Comparison of ENCODE assay signal across 9 cellular contexts in the genomic region with DNA sequence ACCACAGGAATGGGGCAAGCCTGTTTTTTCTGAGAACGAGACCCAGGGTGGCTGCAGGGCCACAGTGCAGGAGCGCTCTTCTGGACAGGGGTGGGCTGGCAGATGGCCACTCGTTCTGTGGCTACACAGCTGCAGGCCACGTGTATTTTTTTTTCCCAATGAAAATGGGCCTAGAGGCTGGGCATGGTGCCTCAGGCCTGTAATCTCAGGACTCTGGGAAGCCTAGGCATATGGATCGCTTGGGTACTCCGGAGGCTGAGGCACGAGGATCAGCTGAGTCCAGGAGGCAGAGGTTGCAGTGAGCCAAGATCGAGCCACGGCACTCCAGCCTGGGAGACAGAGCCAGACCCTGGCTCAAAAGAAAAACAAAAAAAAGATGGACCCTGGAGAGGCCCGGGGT. TPM values are rescaled to one million over a fixed set of nuclear protein-coding genes. Genes with fewer than 3 reads are reported as not detected.
DNase-seq lines count a peak whose midpoint lies in the region; ATAC-seq and TF ChIP-seq lines count a peak whose summit lies in the region.
"Had no signal": no experiment of that assay in that cellular context is flagged by ENCODE, and none has a peak within 500 bp of the region (broad histone marks: within the 10 kb centered on the region; RNA-seq: fewer than 3 reads in every experiment).

No MANE protein-coding gene starts in this region.

- DNase-seq in CD4-positive, alpha-beta memory T cell, result no peak
- DNase-seq in neural progenitor cell (ENCODE audit: low spot score), result no peak
- no peak for DNase-seq in cerebellar cortex (ENCODE audit: low spot score)
- DNase-seq in HuH-7.5 (ENCODE audit: low spot score), result no peak
- no peak for DNase-seq in HPDE6-E6E7 (ENCODE audit: extremely low spot score)

- peaks cover 10 to 51% (median 19%) of the 10 kb centered on the region in 4 donors for H3K4me1 Mint-ChIP-seq in CD4-positive, alpha-beta memory T cell
- peaks cover 17% of the 10 kb centered on the region for H3K4me1 Mint-ChIP-seq in dendritic cell treated with granulocyte-macrophage colony-stimulating factor and Interleukin-4, amounts not matched to agents 40 ng/mL and 50 ng/mL, for 4 days (ENCODE audit: low read depth)
- H3K4me1 Mint-ChIP-seq in neural progenitor cell, result peaks cover 9% of the 10 kb centered on the region

- H3K4me2 ChIP-seq in neural progenitor cell, result peak overlapping the region; percentile 87

- no peak overlapping the region for H2AFZ ChIP-seq in neural progenitor cell (replicated peaks)

- H3K9ac ChIP-seq in neural progenitor cell, result peak overlapping the region; percentile 27

- no peaks in the 10 kb centered on the region for H3K27me3 Mint-ChIP-seq in CD4-positive, alpha-beta memory T cell
- no peaks in the 10 kb centered on the region for H3K27me3 Mint-ChIP-seq in dendritic cell treated with granulocyte-macrophage colony-stimulating factor and Interleukin-4, amounts not matched to agents 40 ng/mL and 50 ng/mL, for 4 days
- peaks cover 8% of the 10 kb centered on the region for H3K27me3 Mint-ChIP-seq in neural progenitor cell (ENCODE audit: insufficient read depth, low read depth)

- no peaks in the 10 kb centered on the region for H3K27me3 ChIP-seq in CD4-positive, alpha-beta memory T cell (ENCODE audit: insufficient read depth, low read length)
- no peaks in the 10 kb centered on the region for H3K27me3 ChIP-seq in neural progenitor cell

- intact Hi-C loops in CD4-positive, alpha-beta memory T cell (cut with micrococcal nuclease), result loop anchor here (1.0 kb wide), 1 partner anchor 13 kb away; a partner anchor contains a TSS
- intact Hi-C loops in dendritic cell treated with granulocyte-macrophage colony-stimulating factor and Interleukin-4, amounts not matched to agents 40 ng/mL and 50 ng/mL, for 4 days (cut with micrococcal nuclease), result loop anchor here (10.0 kb wide), 1 partner anchor 93 kb away; no protein-coding TSS in a partner anchor

- H3K27ac ChIP-seq in CD4-positive, alpha-beta memory T cell (ENCODE audit: low read depth, low read length), result no peak overlapping the region
- H3K27ac ChIP-seq in neural progenitor cell, result peak overlapping the region; percentile 66

- H3K9me3 Mint-ChIP-seq in CD4-positive, alpha-beta memory T cell, result peaks cover 0 to 2% (median 0%) of the 10 kb centered on the region in 8 donors
- no peaks in the 10 kb centered on the region for H3K9me3 Mint-ChIP-seq in dendritic cell treated with granulocyte-macrophage colony-stimulating factor and Interleukin-4, amounts not matched to agents 40 ng/mL and 50 ng/mL, for 4 days
- no peaks in the 10 kb centered on the region for H3K9me3 Mint-ChIP-seq in neural progenitor cell

- H3K4me1 ChIP-seq in CD4-positive, alpha-beta memory T cell (ENCODE audit: insufficient read depth, low read length), result peaks cover 21% of the 10 kb centered on the region
- H3K4me1 ChIP-seq in neural progenitor cell, result peaks cover 3% of the 10 kb centered on the region

- H3K9me3 ChIP-seq in CD4-positive, alpha-beta memory T cell (ENCODE audit: control insufficient read depth in 1 of 2, low read length in 2 of 2), result no peaks in the 10 kb centered on the region
- no peaks in the 10 kb centered on the region for H3K9me3 ChIP-seq in neural progenitor cell (ENCODE audit: low read depth)

- H3K27ac Mint-ChIP-seq in CD4-positive, alpha-beta memory T cell, result peak overlapping the region in 5 of 7 donors; percentile 29 to 77 (median 73)
- H3K27ac Mint-ChIP-seq in dendritic cell treated with granulocyte-macrophage colony-stimulating factor and Interleukin-4, amounts not matched to agents 40 ng/mL and 50 ng/mL, for 4 days, result peak overlapping the region; percentile 65
- H3K27ac Mint-ChIP-seq in neural progenitor cell, result peak overlapping the region; percentile 94

- no peak for TF ChIP-seq CTCF in neural progenitor cell (IDR thresholded peaks at IDR 0.05)

- POLR2A ChIA-PET in CD4-positive, alpha-beta memory T cell (lab: Charles Lee; ENCODE audit: partially characterized antibody), result interaction anchor here (0.6 to 3.0 kb wide), 5 partner anchors 14 to 99 kb away, joined by 3 to 15 read pairs (median 4); a partner anchor contains a TSS

- peaks cover 41% of the 10 kb centered on the region for H4K20me1 ChIP-seq in neural progenitor cell (ENCODE audit: low read depth)

- H3K4me3 Mint-ChIP-seq in CD4-positive, alpha-beta memory T cell, result peak overlapping the region in 7 of 8 donors; percentile 39 to 74 (median 57)
- peak overlapping the region; percentile 93 for H3K4me3 Mint-ChIP-seq in dendritic cell treated with granulocyte-macrophage colony-stimulating factor and Interleukin-4, amounts not matched to agents 40 ng/mL and 50 ng/mL, for 4 days
- H3K4me3 Mint-ChIP-seq in neural progenitor cell, result peak overlapping the region; percentile 85

- H3K79me2 ChIP-seq in neural progenitor cell (ENCODE audit: low read depth), result peaks cover 45% of the 10 kb centered on the region

- ATAC-seq in HG03342 (IDR thresholded peaks at IDR 0.05; ENCODE audit: unreplicated experiment) (peak; percentile 12), HG02938 (IDR thresholded peaks at IDR 0.05; ENCODE audit: unreplicated experiment) (no peak)

- CTCF ChIA-PET in CD4-positive, alpha-beta memory T cell (lab: Charles Lee; ENCODE audit: partially characterized antibody), result no interaction called here

- H3K36me3 ChIP-seq in CD4-positive, alpha-beta memory T cell (ENCODE audit: insufficient read depth, low read length), result peaks cover 6% of the 10 kb centered on the region
- no peaks in the 10 kb centered on the region for H3K36me3 ChIP-seq in neural progenitor cell

- no peak overlapping the region for H3K4me3 ChIP-seq in CD4-positive, alpha-beta memory T cell (ENCODE audit: low read length in 2 of 2)
- peak overlapping the region; percentile 72 for H3K4me3 ChIP-seq in neural progenitor cell

- peaks cover 5 to 29% of the 10 kb centered on the region in 2 donors for H3K36me3 Mint-ChIP-seq in CD4-positive, alpha-beta memory T cell
- H3K36me3 Mint-ChIP-seq in dendritic cell treated with granulocyte-macrophage colony-stimulating factor and Interleukin-4, amounts not matched to agents 40 ng/mL and 50 ng/mL, for 4 days (ENCODE audit: low read depth), result peaks cover 84% of the 10 kb centered on the region
- H3K36me3 Mint-ChIP-seq in neural progenitor cell, result peaks cover 3% of the 10 kb centered on the region

- peaks cover 15% of the 10 kb centered on the region for H3F3A ChIP-seq in neural progenitor cell (ENCODE audit: low read depth)

RNA-seq across cellular contexts. Expression of a gene that starts 6.8 kb away (rescaled TPM):
- total RNA-seq in CD4-positive, alpha-beta memory T cell, result 100 to 1,000 TPM; 110 to 122 TPM
- 1 to 10 TPM; 1.3 to 9.1 TPM for polyA plus RNA-seq in CD4-positive, alpha-beta memory T cell
- total RNA-seq in neural progenitor cell (ENCODE audit: low replicate concordance), result 6.1 and 25.4 TPM in 2 replicates

RNA-seq across cellular contexts. Expression of a gene that starts 12.8 kb away (rescaled TPM):
- total RNA-seq in CD4-positive, alpha-beta memory T cell, result 1 to 10 TPM; 7.8 to 9.2 TPM
- polyA plus RNA-seq in CD4-positive, alpha-beta memory T cell, result 10 to 100 TPM; 33.2 to 44.1 TPM
- 4.6 and 13.2 TPM in 2 replicates for total RNA-seq in neural progenitor cell (ENCODE audit: low replicate concordance)

RNA-seq across cellular contexts. Expression of a gene that starts 23.1 kb away (rescaled TPM):
- total RNA-seq in CD4-positive, alpha-beta memory T cell, result under 1 TPM; 0.49 to 0.50 TPM
- polyA plus RNA-seq in CD4-positive, alpha-beta memory T cell, result not detected
- total RNA-seq in neural progenitor cell (ENCODE audit: low replicate concordance), result 1.1 TPM in 1 of 2 replicates, not detected in the other
- polyA plus RNA-seq: liver had no signal

RNA-seq across cellular contexts. Expression of a gene that starts 36.6 kb away (rescaled TPM):
- 10 to 100 TPM; 12.1 to 14.7 TPM for total RNA-seq in CD4-positive, alpha-beta memory T cell
- polyA plus RNA-seq in CD4-positive, alpha-beta memory T cell, result under 1 TPM in 1 of 2 donors, not detected in 1; 0.13 TPM
- total RNA-seq in neural progenitor cell (ENCODE audit: low replicate concordance), result 0.28 TPM in 1 of 2 replicates, not detected in the other

RNA-seq across cellular contexts. Expression of a gene that starts 56.0 kb away (rescaled TPM):
- total RNA-seq in CD4-positive, alpha-beta memory T cell, result 10 to 100 TPM; 58.7 to 61.5 TPM
- polyA plus RNA-seq in CD4-positive, alpha-beta memory T cell, result 10 to 100 TPM; 51.8 to 53.7 TPM
- total RNA-seq in neural progenitor cell (ENCODE audit: low replicate concordance), result 11.8 and 22.7 TPM in 2 replicates
